Comparison of ENCODE assay signal across 9 cellular contexts in the genomic region with DNA sequence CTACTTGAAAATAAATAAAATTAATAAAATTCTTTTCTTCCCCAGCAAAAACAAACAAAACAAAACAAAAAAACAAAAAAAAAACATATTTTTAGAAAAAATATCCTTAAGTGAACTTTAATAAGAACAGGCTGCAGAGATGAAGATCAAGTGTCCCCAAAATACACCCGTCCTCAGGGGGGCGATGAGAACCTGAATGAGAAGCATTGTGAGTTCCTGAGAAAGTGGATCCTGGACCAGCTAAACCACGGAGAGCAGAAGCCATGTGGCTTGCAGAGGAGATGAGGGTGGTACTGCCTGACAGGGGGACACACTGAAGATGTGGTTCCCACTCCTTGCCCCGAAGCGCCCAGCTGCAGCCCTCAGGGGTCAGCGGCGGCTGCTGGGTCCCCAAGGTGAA.
DNase-seq lines count a peak whose midpoint lies in the region; ATAC-seq and TF ChIP-seq lines count a peak whose summit lies in the region.
"Had no signal": no experiment of that assay in that cellular context is flagged by ENCODE, and none has a peak within 500 bp of the region (broad histone marks: within the 10 kb centered on the region; RNA-seq: fewer than 3 reads in every experiment).

No MANE protein-coding gene starts in this region.

- no peak overlapping the region for H3K27ac ChIP-seq in PC-3 (ENCODE audit: low read length)
- peak overlapping the region; percentile 37 to 78 for H3K27ac ChIP-seq in esophagus (ENCODE audit: low read depth in 2 of 2, low read length in 1 of 2)

- BruUV-seq in PC-3 (replicated peaks; lab: Mats Ljungman, UMichigan): no TSS peak

- H3K79me2 ChIP-seq in PC-3 (ENCODE audit: low read length): no peaks in the 10 kb centered on the region

- ATAC-seq in PC-3 (peak; percentile 48; the same call in 1 of the 2 replicates), HG03378 (IDR thresholded peaks at IDR 0.05; ENCODE audit: unreplicated experiment) (no peak)

- no peaks in the 10 kb centered on the region for H4K20me1 ChIP-seq in PC-3 (ENCODE audit: low read length)

- H3K9ac ChIP-seq in PC-3 (ENCODE audit: low read length): no peak overlapping the region

- H3F3A ChIP-seq in PC-3 (ENCODE audit: low read length, unreplicated experiment): no peaks in the 10 kb centered on the region

- WGBS in esophagus, 2 donors: 67 to 71% methylated on average over 7 of the region's 7 CpGs

- POLR2A ChIA-PET in PC-3 (lab: Charles Lee; ENCODE audit: unreplicated experiment): no interaction called here

- no peaks in the 10 kb centered on the region for H3K9me2 ChIP-seq in PC-3 (replicated peaks; ENCODE audit: low read length)

- H3K27me3 ChIP-seq in PC-3 (ENCODE audit: low read length): no peaks in the 10 kb centered on the region
- H3K27me3 ChIP-seq in esophagus (ENCODE audit: control insufficient read depth in 1 of 2, insufficient read depth in 2 of 2, low read length in 2 of 2): no peaks in the 10 kb centered on the region

- DNase-seq in ACHN (peak; percentile 24), DMS 273 treated with DMSO at 0.1 percent for 48 hours (lab: John Stamatoyannopoulos, UW) (peak; percentile 35), PC-3 (peak; percentile 51), putamen (ENCODE audit: low spot score) (no peak), GF-D8 (lab: John Stamatoyannopoulos, UW) (no peak)
- no peak for DNase-seq in stimulated activated CD4-positive, alpha-beta T cell treated with anti-CD3 and anti-CD28 coated beads, Interleukin-1b, Interleukin-23, amount 100 ng/mL, for 48 hours

- no peak overlapping the region for H2AFZ ChIP-seq in PC-3 (ENCODE audit: low read length)

- H3K9me3 ChIP-seq in PC-3 (ENCODE audit: low read length) (no peaks in the 10 kb centered on the region), esophagus (ENCODE audit: control insufficient read depth in 2 of 2, insufficient read depth in 1 of 2, low read depth in 1 of 2, low read length in 1 of 2) (peaks cover 0 to 3% of the 10 kb centered on the region in 2 donors)
- H3K9me3 ChIP-seq: HAP-1 had no signal

- H3K36me3 ChIP-seq in PC-3 (ENCODE audit: low read depth, low read length) (0 out of 2 replicates have a peak, but pooled peaks cover 3% of the 10 kb centered on the region), esophagus (ENCODE audit: control insufficient read depth in 2 of 2, insufficient read depth in 2 of 2, low read length in 1 of 2) (peaks cover 14 to 27% of the 10 kb centered on the region in 2 donors)
- H3K36me3 ChIP-seq: HAP-1 had no signal

- no peak overlapping the region for H3K4me3 ChIP-seq in PC-3 (ENCODE audit: low read length)
- no peak overlapping the region for H3K4me3 ChIP-seq in esophagus (ENCODE audit: low read depth in 1 of 2, low read length in 2 of 2)
- H3K4me3 ChIP-seq: HAP-1 had no signal

- in situ Hi-C loops in ACHN (cut with HindIII; ENCODE audit: low pct_ligation_motif_present, low pct_unique_long_range_greater_than_20kb, low sequenced_read_pairs): no loop called here

- peak; percentile 58 for TF ChIP-seq CTCF in PC-3 (conservative IDR thresholded peaks at IDR 0.05; ENCODE audit: low read depth, low read length)

- intact Hi-C loops in PC-3 (cut with micrococcal nuclease): loop anchor here (1.0 kb wide), 1 partner anchor 179 kb away; no protein-coding TSS in a partner anchor

- peaks cover 17% of the 10 kb centered on the region for H3K4me1 ChIP-seq in PC-3 (ENCODE audit: insufficient read depth, low read length)
- H3K4me1 ChIP-seq in esophagus (ENCODE audit: control insufficient read depth in 2 of 2, insufficient read depth in 2 of 2, low read length in 1 of 2): peaks cover 0 to 16% of the 10 kb centered on the region in 2 donors

- no peak overlapping the region for H3K4me2 ChIP-seq in PC-3 (ENCODE audit: low read length)

- CTCF ChIA-PET in PC-3 (lab: Charles Lee): interaction anchor here (0.7 kb wide), 1 partner anchor 298 kb away, joined by 4 read pairs; no protein-coding TSS in a partner anchor

Comparison
In these comparisons a context has a peak if more than half of its experiments do, and no peak if none do; other contexts are left out.
1. DNase-seq: peak in ACHN (single experiment), DMS 273 treated with DMSO at 0.1 percent for 48 hours (single experiment) and PC-3 (single experiment); none in putamen (single experiment), GF-D8 (single experiment) and stimulated activated CD4-positive, alpha-beta T cell treated with anti-CD3 and anti-CD28 coated beads, Interleukin-1b, Interleukin-23, amount 100 ng/mL, for 48 hours (single experiment).